8 cellular contexts compared by ENCODE assay signal in the genomic region with DNA sequence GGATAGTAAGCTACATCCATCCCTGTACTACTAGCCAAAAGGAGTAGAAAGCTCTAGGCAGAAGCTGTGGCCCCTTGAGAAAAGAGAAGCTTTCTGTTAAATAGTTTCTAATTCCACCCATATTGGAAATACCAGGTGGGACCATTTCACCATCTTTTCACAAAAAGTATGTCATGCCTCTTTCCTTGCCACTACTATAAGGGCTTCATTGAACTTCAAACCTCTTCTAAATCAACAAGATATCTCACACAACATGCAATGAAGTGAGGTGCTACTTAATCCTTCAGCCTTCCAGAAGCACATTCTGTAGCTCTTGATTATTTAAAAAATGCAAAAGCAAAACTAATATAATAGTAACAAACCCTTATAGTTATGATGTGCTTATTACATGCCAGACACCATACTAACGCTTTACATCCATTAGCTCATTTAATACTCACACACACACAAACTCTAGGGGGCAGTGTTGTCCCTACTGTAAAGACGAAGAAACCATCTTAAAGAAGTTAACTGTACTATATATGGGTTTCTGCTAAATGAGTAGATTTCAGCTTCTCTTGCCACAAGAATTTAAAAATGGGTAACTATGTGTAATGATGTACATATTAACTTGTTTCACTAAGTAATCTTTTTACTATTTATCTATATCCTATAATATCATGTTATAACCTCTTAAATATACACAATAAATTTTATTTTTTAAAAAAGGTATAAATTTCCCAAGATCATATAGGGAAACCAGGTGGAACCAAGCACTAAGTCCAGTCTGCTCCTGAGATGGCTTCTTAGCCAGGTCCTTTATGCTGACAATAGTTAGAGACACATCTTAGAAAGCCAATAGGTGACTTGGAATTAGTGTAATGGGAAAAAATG.
A peak's percentile ranks its signal among the peaks of the same experiment; 100 is the strongest.
DNase-seq lines count a peak whose midpoint lies in the region; ATAC-seq and TF ChIP-seq lines count a peak whose summit lies in the region.

No MANE protein-coding gene starts in this region.

- H3K27ac ChIP-seq in foreskin keratinocyte = no peak overlapping the region

- ATAC-seq in GM19467 (IDR thresholded peaks at IDR 0.05; ENCODE audit: unreplicated experiment) = peak; percentile 83
- peak; percentile 60 for ATAC-seq in HG03558 (IDR thresholded peaks at IDR 0.05; ENCODE audit: extremely low read depth, unreplicated experiment)
- peak; percentile 85 for ATAC-seq in foreskin keratinocyte

- H3K4me1 ChIP-seq in foreskin keratinocyte = no peaks in the 10 kb centered on the region

- peak; percentile 89 for TF ChIP-seq CTCF in foreskin keratinocyte (conservative IDR thresholded peaks at IDR 0.05)

- peak; percentile 18 for DNase-seq in DMS79 (lab: John Stamatoyannopoulos, UW)
- peak; percentile 53 to 67 for DNase-seq in NOMO-1 (lab: John Stamatoyannopoulos, UW; ENCODE audit: unreplicated experiment in 2 of 2)
- peak; percentile 53 for DNase-seq in activated CD8-positive, alpha-beta memory T cell treated with anti-CD3 and anti-CD28 coated beads, Interleukin-2, amount 50 U/mL, for 4 hours
- peak; percentile 20 to 60 for DNase-seq in foreskin keratinocyte
- DNase-seq in putamen (ENCODE audit: low spot score) = peak; percentile 39
- DNase-seq in C1 segment of cervical spinal cord (lab: John Stamatoyannopoulos, UW) = no peak

- H3K27me3 ChIP-seq in foreskin keratinocyte = peaks cover 9% of the 10 kb centered on the region

Comparison
In these comparisons a context has a peak if more than half of its experiments do, and no peak if none do; other contexts are left out.
1. DNase-seq: peak in DMS79 (single experiment), NOMO-1 (2 of 2), activated CD8-positive, alpha-beta memory T cell treated with anti-CD3 and anti-CD28 coated beads, Interleukin-2, amount 50 U/mL, for 4 hours (single experiment), foreskin keratinocyte (2 of 2) and putamen (single experiment); none in C1 segment of cervical spinal cord (0 of 14).
2. Peak in every context shown above with its lines, with median percentiles within 50 percentile points of each other: ATAC-seq.